ENCODE assay signal across 33 cellular contexts in the genomic region with DNA sequence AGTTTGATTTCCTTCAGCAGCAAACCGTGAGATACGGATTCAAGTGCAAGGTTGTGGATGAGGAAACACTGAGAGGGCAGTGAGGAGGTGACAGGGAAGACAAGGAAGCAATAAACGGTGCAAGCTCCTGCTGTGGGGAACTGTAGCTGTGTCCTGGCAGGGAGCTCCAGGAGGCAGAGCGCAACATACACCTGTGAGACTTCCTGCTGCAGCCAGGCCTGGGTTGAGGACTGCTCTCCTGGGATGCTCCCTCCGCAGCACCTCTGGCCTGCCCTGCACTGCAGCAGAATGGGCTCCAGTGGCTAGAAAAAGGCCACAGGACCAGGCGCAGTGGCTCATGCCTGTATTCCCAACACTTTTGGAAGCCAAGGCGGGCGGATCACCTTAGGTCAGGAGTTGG.
"Had no signal": no experiment of that assay in that cellular context is flagged by ENCODE, and none has a peak within 500 bp of the region (broad histone marks: within the 10 kb centered on the region; RNA-seq: fewer than 3 reads in every experiment).

No MANE protein-coding gene starts in this region.

- H3K36me3 ChIP-seq: esophagus squamous epithelium, left lung, lower lobe of right lung, pancreas, prostate gland, thyroid gland, upper lobe of left lung, vagina had no signal

- H3K4me3 Mint-ChIP-seq: activated B cell treated with CpG ODN at 0.5 μM for 24 hours; activated CD8-positive, alpha-beta memory T cell treated with anti-CD3 and anti-CD28 coated beads, Interleukin-2, amount 10 ng/mL, durations not matched to agents 7 days and 5 days; activated CD8-positive, alpha-beta T cell treated with anti-CD3 and anti-CD28 coated beads, Interleukin-2, amount 10 ng/mL, durations not matched to agents 7 days and 5 days; activated naive CD4-positive, alpha-beta T cell treated with anti-CD3 and anti-CD28 coated beads, Interleukin-2, amount 50 U/mL, for 24 hours; activated naive CD8-positive, alpha-beta T cell treated with anti-CD3 and anti-CD28 coated beads, Interleukin-2, amount 50 U/mL, for 24 hours; dendritic cell treated with granulocyte-macrophage colony-stimulating factor and Interleukin-4, amounts not matched to agents 40 ng/mL and 50 ng/mL, for 4 days; natural killer cell; stimulated activated memory B cell treated with anti-CD40 and anti-IgM and Interleukin-4, amounts not matched to agents 10 μg/mL and 1 μg/mL and 100 μg/mL, for 72 hours; T-helper 17 cell had no signal

- H3K9me3 ChIP-seq: esophagus squamous epithelium, heart right ventricle, left lung, lower lobe of right lung, pancreas, prostate gland, stomach, thyroid gland, upper lobe of left lung, vagina had no signal

- ATAC-seq: activated CD8-positive, alpha-beta memory T cell treated with anti-CD3 and anti-CD28 coated beads, Interleukin-2, amount 10 ng/mL, durations not matched to agents 7 days and 5 days; activated CD8-positive, alpha-beta T cell treated with anti-CD3 and anti-CD28 coated beads, Interleukin-2, amount 10 ng/mL, durations not matched to agents 7 days and 5 days; activated naive CD8-positive, alpha-beta T cell treated with anti-CD3 and anti-CD28 coated beads, Interleukin-2, amount 50 U/mL, for 24 hours; left lung; lower lobe of right lung; natural killer cell; pancreas; sciatic nerve; stimulated activated memory B cell treated with anti-CD40 and anti-IgM and Interleukin-4, amounts not matched to agents 10 μg/mL and 1 μg/mL and 100 μg/mL, for 72 hours; T-helper 17 cell had no signal

- H3K27me3 ChIP-seq: esophagus squamous epithelium, pancreas, stomach, thyroid gland, upper lobe of left lung, vagina had no signal

- H3K9me3 Mint-ChIP-seq: activated B cell treated with CpG ODN at 0.5 μM for 24 hours; activated naive CD4-positive, alpha-beta T cell treated with anti-CD3 and anti-CD28 coated beads, Interleukin-2, amount 50 U/mL, for 24 hours; activated naive CD8-positive, alpha-beta T cell treated with anti-CD3 and anti-CD28 coated beads, Interleukin-2, amount 50 U/mL, for 24 hours; activated T-helper 2 cell treated with anti-CD3 and anti-CD28 coated beads, Interferon-gamma antibody, Interleukin-2, Interleukin-4, amounts not matched to agents 10 μg/mL and 5 μg/mL and 100 μg/mL, durations not matched to agents 14 hours and 24 hours and 36 hours; dendritic cell treated with granulocyte-macrophage colony-stimulating factor and Interleukin-4, amounts not matched to agents 40 ng/mL and 50 ng/mL, for 4 days; natural killer cell; stimulated activated memory B cell treated with anti-CD40 and anti-IgM and Interleukin-4, amounts not matched to agents 10 μg/mL and 1 μg/mL and 100 μg/mL, for 72 hours had no signal

- H3K27me3 Mint-ChIP-seq: activated B cell treated with CpG ODN at 0.5 μM for 24 hours; activated naive CD8-positive, alpha-beta T cell treated with anti-CD3 and anti-CD28 coated beads, Interleukin-2, amount 50 U/mL, for 24 hours; dendritic cell treated with granulocyte-macrophage colony-stimulating factor and Interleukin-4, amounts not matched to agents 40 ng/mL and 50 ng/mL, for 4 days; stimulated activated memory B cell treated with anti-CD40 and anti-IgM and Interleukin-4, amounts not matched to agents 10 μg/mL and 1 μg/mL and 100 μg/mL, for 72 hours had no signal

- H3K4me1 ChIP-seq: esophagus squamous epithelium, heart right ventricle, left lung, lower lobe of right lung, pancreas, prostate gland, stomach, thyroid gland, upper lobe of left lung, vagina had no signal

- H3K4me1 Mint-ChIP-seq: activated B cell treated with CpG ODN at 0.5 μM for 24 hours; activated CD8-positive, alpha-beta memory T cell treated with anti-CD3 and anti-CD28 coated beads, Interleukin-2, amount 10 ng/mL, durations not matched to agents 7 days and 5 days; activated naive CD4-positive, alpha-beta T cell treated with anti-CD3 and anti-CD28 coated beads, Interleukin-2, amount 50 U/mL, for 24 hours; activated naive CD8-positive, alpha-beta T cell treated with anti-CD3 and anti-CD28 coated beads, Interleukin-2, amount 50 U/mL, for 24 hours; natural killer cell; stimulated activated memory B cell treated with anti-CD40 and anti-IgM and Interleukin-4, amounts not matched to agents 10 μg/mL and 1 μg/mL and 100 μg/mL, for 72 hours; T-helper 17 cell had no signal

- H3K4me3 ChIP-seq: esophagus squamous epithelium, heart right ventricle, left lung, lower lobe of right lung, pancreas, prostate gland, skin epidermis, stomach, thyroid gland, upper lobe of left lung, vagina had no signal

- H3K36me3 Mint-ChIP-seq: activated CD8-positive, alpha-beta memory T cell treated with anti-CD3 and anti-CD28 coated beads, Interleukin-2, amount 10 ng/mL, durations not matched to agents 7 days and 5 days; activated naive CD4-positive, alpha-beta T cell treated with anti-CD3 and anti-CD28 coated beads, Interleukin-2, amount 50 U/mL, for 24 hours; natural killer cell; stimulated activated memory B cell treated with anti-CD40 and anti-IgM and Interleukin-4, amounts not matched to agents 10 μg/mL and 1 μg/mL and 100 μg/mL, for 72 hours had no signal

- DNase-seq: activated B cell treated with CpG ODN at 0.5 μM for 24 hours; activated CD8-positive, alpha-beta memory T cell treated with anti-CD3 and anti-CD28 coated beads, Interleukin-2, amount 10 ng/mL, durations not matched to agents 7 days and 5 days; activated CD8-positive, alpha-beta T cell treated with anti-CD3 and anti-CD28 coated beads, Interleukin-2, amount 10 ng/mL, durations not matched to agents 7 days and 5 days; activated naive CD8-positive, alpha-beta T cell treated with anti-CD3 and anti-CD28 coated beads, Interleukin-2, amount 50 U/mL, for 24 hours; activated T-cell treated with anti-CD3 and anti-CD28 coated beads, Interleukin-2, amount 50 U/mL, for 48 hours; amygdala; central memory CD4-positive, alpha-beta T cell; effector CD4-positive, alpha-beta T cell; esophagus squamous epithelium; foreskin melanocyte; heart right ventricle; kidney glomerular epithelial cell; left lung; lower lobe of right lung; mesenchymal stem cell; natural killer cell; pancreas; retina; stimulated activated CD4-positive, alpha-beta T cell treated with anti-CD3 and anti-CD28 coated beads, Interleukin-4, amount 100 ng/mL, for 24 hours; stomach; T-helper 17 cell; T1000; thyroid gland; upper lobe of left lung had no signal

- H3K27ac Mint-ChIP-seq: activated B cell treated with CpG ODN at 0.5 μM for 24 hours; activated CD8-positive, alpha-beta memory T cell treated with anti-CD3 and anti-CD28 coated beads, Interleukin-2, amount 10 ng/mL, durations not matched to agents 7 days and 5 days; activated CD8-positive, alpha-beta T cell treated with anti-CD3 and anti-CD28 coated beads, Interleukin-2, amount 10 ng/mL, durations not matched to agents 7 days and 5 days; activated naive CD4-positive, alpha-beta T cell treated with anti-CD3 and anti-CD28 coated beads, Interleukin-2, amount 50 U/mL, for 24 hours; activated naive CD8-positive, alpha-beta T cell treated with anti-CD3 and anti-CD28 coated beads, Interleukin-2, amount 50 U/mL, for 24 hours; activated T-helper 2 cell treated with anti-CD3 and anti-CD28 coated beads, Interferon-gamma antibody, Interleukin-2, Interleukin-4, amounts not matched to agents 10 μg/mL and 5 μg/mL and 100 μg/mL, durations not matched to agents 14 hours and 24 hours and 36 hours; dendritic cell treated with granulocyte-macrophage colony-stimulating factor and Interleukin-4, amounts not matched to agents 40 ng/mL and 50 ng/mL, for 4 days; natural killer cell; stimulated activated memory B cell treated with anti-CD40 and anti-IgM and Interleukin-4, amounts not matched to agents 10 μg/mL and 1 μg/mL and 100 μg/mL, for 72 hours; T-helper 17 cell had no signal

- H3K27ac ChIP-seq: epithelial cell of prostate, esophagus squamous epithelium, heart right ventricle, left lung, lower lobe of right lung, pancreas, prostate gland, skin epidermis, stomach, thyroid gland, upper lobe of left lung, vagina had no signal
